Comparison of ENCODE assay signal across 8 cellular contexts in genomic region chr14:60092516-60092915, GRCh38. TPM values are rescaled to one million over a fixed set of nuclear protein-coding genes. Genes with fewer than 3 reads are reported as not detected.
DNase-seq lines count a peak whose midpoint lies in the region; ATAC-seq and TF ChIP-seq lines count a peak whose summit lies in the region.

No MANE protein-coding gene starts in this region.

- TF ChIP-seq RAD21 in liver (IDR thresholded peaks at IDR 0.05) = no peak

- POLR2A ChIA-PET in CD8-positive, alpha-beta T cell (lab: Charles Lee) = interaction anchor here (0.9 to 2.6 kb wide), 6 partner anchors 45 to 156 kb away, joined by 3 to 23 read pairs (median 6); partner anchors contain the start of genes DHRS7 and PPM1A

- DNase-seq in CD8-positive, alpha-beta T cell = peak in 2 of 7 experiments; percentile 17 to 51
- DNase-seq in HK-2 (ENCODE audit: unreplicated experiment) = peak; percentile 26
- DNase-seq in coronary artery (ENCODE audit: low spot score) = no peak
- peak; percentile 72 for DNase-seq in superior temporal gyrus (ENCODE audit: extremely low spot score)

- H3K9me3 Mint-ChIP-seq in CD8-positive, alpha-beta T cell = no peaks in the 10 kb centered on the region

- H3K9ac ChIP-seq in liver (ENCODE audit: low read depth in 1 of 2, low read length in 2 of 2) = peak overlapping the region; percentile 90 to 91

- no peaks in the 10 kb centered on the region for H3K36me3 ChIP-seq in CD8-positive, alpha-beta T cell (ENCODE audit: insufficient read depth, low read length)
- no peaks in the 10 kb centered on the region for H3K36me3 ChIP-seq in liver (ENCODE audit: control insufficient read depth in 4 of 4, insufficient read depth in 3 of 4, low read depth in 1 of 4, low read length in 3 of 4)

- peaks cover 22% of the 10 kb centered on the region for H3K36me3 Mint-ChIP-seq in CD8-positive, alpha-beta T cell

- peak overlapping the region; percentile 68 for H3K4me3 ChIP-seq in CD8-positive, alpha-beta T cell (ENCODE audit: low read depth, low read length)
- peak overlapping the region; percentile 78 for H3K4me3 ChIP-seq in coronary artery
- peak overlapping the region; percentile 74 to 96 (median 89) for H3K4me3 ChIP-seq in liver (ENCODE audit: low read depth in 1 of 3, low read length in 3 of 3)

- H3K27me3 Mint-ChIP-seq in CD8-positive, alpha-beta T cell (ENCODE audit: low read depth) = no peaks in the 10 kb centered on the region

- H3K4me3 Mint-ChIP-seq in CD8-positive, alpha-beta T cell = peak overlapping the region; percentile 94

- CTCF ChIA-PET in CD8-positive, alpha-beta T cell (lab: Charles Lee) = interaction anchor here (1.0 kb wide), 1 partner anchor 91 kb away, joined by 3 read pairs; no protein-coding TSS in a partner anchor

- under 1% methylated on average over 14 of the region's 14 CpGs for WGBS in liver

- H3K9me3 ChIP-seq in CD8-positive, alpha-beta T cell (ENCODE audit: low read length) = no peaks in the 10 kb centered on the region
- H3K9me3 ChIP-seq in liver (ENCODE audit: control insufficient read depth in 4 of 4, low read length in 3 of 4) = no peaks in the 10 kb centered on the region

- no peak for TF ChIP-seq CTCF in CD8-positive, alpha-beta T cell (IDR thresholded peaks at IDR 0.05)
- TF ChIP-seq CTCF in coronary artery (IDR thresholded peaks at IDR 0.05) = no peak
- TF ChIP-seq CTCF in liver (IDR thresholded peaks at IDR 0.05; ENCODE audit: low read depth, low read length, missing input control) = no peak

- H3K4me1 Mint-ChIP-seq in CD8-positive, alpha-beta T cell (ENCODE audit: low read depth) = peaks cover 50% of the 10 kb centered on the region

- H3K27ac ChIP-seq in CD8-positive, alpha-beta T cell (ENCODE audit: low read depth, low read length) = peak overlapping the region; percentile 84
- H3K27ac ChIP-seq in coronary artery = peak overlapping the region; percentile 92 to 99
- peak overlapping the region; percentile 82 to 99 for H3K27ac ChIP-seq in liver (ENCODE audit: low read depth in 1 of 2, low read length in 2 of 2)

- no peak for ATAC-seq in CD8-positive, alpha-beta T cell
- peak; percentile 52 for ATAC-seq in SK-N-SH treated with all-trans-retinoic acid at 6 μM for 48 hours
- ATAC-seq in GM19452 (IDR thresholded peaks at IDR 0.05; ENCODE audit: unreplicated experiment) = no peak
- no peak for ATAC-seq in GM21515 (IDR thresholded peaks at IDR 0.05; ENCODE audit: unreplicated experiment)

- peak overlapping the region; percentile 99 for H3K27ac Mint-ChIP-seq in CD8-positive, alpha-beta T cell

- intact Hi-C loops in CD8-positive, alpha-beta T cell (cut with DNase I, micrococcal nuclease) = loop anchor here (1.0 to 10.0 kb wide), 14 partner anchors 60 to 1895 kb away; partner anchors contain the start of genes DAAM1 (in 2 of the 2), ARID4A (in 1 of the 2), DHRS7 (in 1 of the 2) and HIF1A (in 1 of the 2)

- H3K27me3 ChIP-seq in CD8-positive, alpha-beta T cell (ENCODE audit: insufficient read depth, low read length) = no peaks in the 10 kb centered on the region
- no peaks in the 10 kb centered on the region for H3K27me3 ChIP-seq in liver (ENCODE audit: control insufficient read depth in 4 of 4, insufficient read depth in 4 of 4, low read length in 3 of 4)

- peaks cover 24% of the 10 kb centered on the region for H3K4me1 ChIP-seq in CD8-positive, alpha-beta T cell (ENCODE audit: insufficient read depth, low read length)
- H3K4me1 ChIP-seq in liver (ENCODE audit: control insufficient read depth in 4 of 4, insufficient read depth in 4 of 4, low read length in 3 of 4) = peaks cover 3 to 15% (median 10%) of the 10 kb centered on the region in 4 donors

TF ChIP-seq in SK-N-SH treated with all-trans-retinoic acid at 6 μM for 48 hours, 23 proteins besides CTCF, POLR2A, EP300 and RAD21:
- TF ChIP-seq POU6F1 (CRISPR knock-in tag; IDR thresholded peaks at IDR 0.05; ENCODE audit: borderline replicate concordance, low read depth) = no peak
TF ChIP-seq in SK-N-SH treated with all-trans-retinoic acid at 6 μM for 48 hours: peak in this region for 0.

TF ChIP-seq in liver, 16 proteins besides CTCF, POLR2A, EP300 and RAD21:
- TF ChIP-seq EGR1 (IDR thresholded peaks at IDR 0.05; ENCODE audit: low read depth in 2 of 2) (no peak), FOXA2 (IDR thresholded peaks at IDR 0.05) (no peak), REST (IDR thresholded peaks at IDR 0.05) (no peak), RXRA (IDR thresholded peaks at IDR 0.05) (peak in 1 of 2 donors; percentile 15), GABPA (IDR thresholded peaks at IDR 0.05 in 1 of 2, conservative IDR thresholded peaks at IDR 0.05 in 1 of 2) (no peak), HNF4A (conservative IDR thresholded peaks at IDR 0.05) (no peak), TAF1 (conservative IDR thresholded peaks at IDR 0.05) (no peak), MAX (IDR thresholded peaks at IDR 0.05) (no peak)
TF ChIP-seq in liver: peak in this region for 1.

RNA-seq across cellular contexts. Expression of gene PCNX4, which starts 0.8 kb away (rescaled TPM):
- 10 to 100 TPM; 16.3 to 25.1 TPM for total RNA-seq in CD8-positive, alpha-beta T cell
- total RNA-seq in liver = 10 to 100 TPM; 20.8 to 30.6 TPM
- 1 to 10 TPM; 5.4 to 7.3 TPM for polyA plus RNA-seq in liver
